ENCODE assay signal across 8 cellular contexts in genomic region chr2:197705912-197706838, GRCh38. TPM values are rescaled to one million over a fixed set of nuclear protein-coding genes. Genes with fewer than 3 reads are reported as not detected.
DNase-seq lines count a peak whose midpoint lies in the region; ATAC-seq and TF ChIP-seq lines count a peak whose summit lies in the region.

No MANE protein-coding gene starts in this region.

- H2BK15ac ChIP-seq in mesendoderm (replicated peaks; ENCODE audit: low read depth), result no peak overlapping the region

- peak overlapping the region; percentile 36 for H2BK5ac ChIP-seq in mesendoderm (ENCODE audit: low read length)

- no peak overlapping the region for H2BK120ac ChIP-seq in mesendoderm (ENCODE audit: low read depth, low read length)

- no CpG with 5 or more reads among the region's 38 CpGs for WGBS in mesendoderm (ENCODE audit: extremely low coverage, insufficient coverage, low lambda C conversion rate)

- H4K8ac ChIP-seq in mesendoderm (ENCODE audit: low read depth, low read length), result no peak overlapping the region

- peak overlapping the region; percentile 72 for H3K23ac ChIP-seq in mesendoderm (ENCODE audit: low read length)

- TF ChIP-seq CTCF in dorsolateral prefrontal cortex (IDR thresholded peaks at IDR 0.05 in 54 of 56, conservative IDR thresholded peaks at IDR 0.05 in 2 of 56; ENCODE audit: low read depth in 1 of 56, partially characterized antibody in 56 of 56) (no peak), tibial artery (IDR thresholded peaks at IDR 0.05) (no peak)

- H3K4ac ChIP-seq in mesendoderm (ENCODE audit: low read depth, low read length), result no peak overlapping the region

- no peak overlapping the region for H2AK5ac ChIP-seq in mesendoderm (ENCODE audit: low read length)

- H3K36me3 ChIP-seq in mesendoderm (ENCODE audit: control insufficient read depth, insufficient read depth, low read length) (no peaks in the 10 kb centered on the region), tibial artery (peaks cover 0 to 4% (median 0%) of the 10 kb centered on the region in 3 donors)

- H3K18ac ChIP-seq in mesendoderm (ENCODE audit: low read length), result peak overlapping the region; percentile 25

- H3K4me1 ChIP-seq in mesendoderm (ENCODE audit: control insufficient read depth, low read depth, low read length) (peaks cover 8% of the 10 kb centered on the region), tibial artery (peaks cover 0 to 42% (median 26%) of the 10 kb centered on the region in 4 donors)

- no peak overlapping the region for H4K5ac ChIP-seq in mesendoderm (ENCODE audit: low read length)

- peaks cover 46% of the 10 kb centered on the region for H3K79me2 ChIP-seq in mesendoderm (ENCODE audit: control insufficient read depth, insufficient read depth, low read length)

- DNase-seq in stimulated activated CD4-positive, alpha-beta T cell treated with anti-CD3 and anti-CD28 coated beads, Interleukin-12 subunit alpha, Interleukin-12 subunit beta, amount 100 ng/mL, for 4 hours, result peak; percentile 26
- DNase-seq in stimulated activated CD4-positive, alpha-beta T cell treated with anti-CD3 and anti-CD28 coated beads, Interleukin-4, amount 100 ng/mL, for 4 hours, result no peak
- DNase-seq in RPMI7951 (ENCODE audit: low read depth), result peak; percentile 32
- peak in 3 of 10 donors; percentile 7 to 31 (median 30) for DNase-seq in dorsolateral prefrontal cortex
- peak; percentile 50 for DNase-seq in mesendoderm
- no peak for DNase-seq in tibial artery
- no peak for DNase-seq in GM19238 (ENCODE audit: insufficient read length, low spot score)

- H3K27me3 ChIP-seq in dorsolateral prefrontal cortex (no peaks in the 10 kb centered on the region), mesendoderm (ENCODE audit: insufficient read depth, low read length, poor library complexity) (no peaks in the 10 kb centered on the region), tibial artery (no peaks in the 10 kb centered on the region)

- peak overlapping the region; percentile 92 for H3K4me2 ChIP-seq in mesendoderm (ENCODE audit: low read length)

- H3K4me3 ChIP-seq in dorsolateral prefrontal cortex, result peak overlapping the region; percentile 57 to 98 (median 88)
- H3K4me3 ChIP-seq in mesendoderm (ENCODE audit: low read length), result peak overlapping the region; percentile 91
- H3K4me3 ChIP-seq in tibial artery, result peak overlapping the region; percentile 89

- ATAC-seq in HG03045 (IDR thresholded peaks at IDR 0.05; ENCODE audit: unreplicated experiment), result no peak

- intact Hi-C loops in dorsolateral prefrontal cortex (cut with DNase I) (loop anchor here (1.0 to 5.0 kb wide), 8 partner anchors 29 to 586 kb away; partner anchors contain the start of genes COQ10B (in 2 of the 2), MOB4 (in 2 of the 2), HSPD1 (in 1 of the 2) and HSPE1 (in 1 of the 2)), tibial artery (cut with DNase I; ENCODE audit: low total_unique reads) (loop anchor here (2.0 to 10.0 kb wide), 4 partner anchors 187 to 419 kb away; partner anchors contain the start of genes COQ10B and SF3B1)

- peak overlapping the region; percentile 96 for H3K56ac ChIP-seq in mesendoderm (ENCODE audit: low read length)

- H3K9me3 ChIP-seq in tibial artery, result no peaks in the 10 kb centered on the region

- H3K79me1 ChIP-seq in mesendoderm (ENCODE audit: low read length), result peaks cover 10% of the 10 kb centered on the region

- H3K27ac ChIP-seq in dorsolateral prefrontal cortex (peak overlapping the region in 49 of 59 donors; percentile 4 to 98 (median 82)), mesendoderm (ENCODE audit: low read depth, low read length) (peak overlapping the region; percentile 66), tibial artery (peak overlapping the region; percentile 70 to 73)

- peak overlapping the region; percentile 97 for H3K9ac ChIP-seq in mesendoderm (ENCODE audit: low read length)

RNA-seq across cellular contexts. Expression of gene MARS2, which starts 1.0 kb away (rescaled TPM):
- 4.1 and 4.6 TPM in 2 replicates for total RNA-seq in RPMI7951 (2014; rRNA removed; shearing (Covaris generic))
- 10 to 100 TPM in 67 of 120 experiments, 1 to 10 TPM in 53; 6.7 to 16.4 (median 10.3) TPM for total RNA-seq in dorsolateral prefrontal cortex
- 18.6 TPM for polyA plus RNA-seq in mesendoderm (2013, experiment 1 of 2)
- 19.2 TPM for polyA plus RNA-seq in mesendoderm (2013, experiment 2 of 2)

RNA-seq across cellular contexts. Expression of gene RFTN2, which starts 30.8 kb away (rescaled TPM):
- total RNA-seq in RPMI7951 (2014; rRNA removed; shearing (Covaris generic)), result 1.7 and 2.0 TPM in 2 replicates
- total RNA-seq in dorsolateral prefrontal cortex, result 100 to 1,000 TPM in 20 of 120 experiments, 10 to 100 TPM in 100; 25.0 to 155 (median 69.5) TPM
- polyA plus RNA-seq in mesendoderm (2013, experiment 1 of 2), result 0.42 TPM
- polyA plus RNA-seq in mesendoderm (2013, experiment 2 of 2), result 0.42 TPM

Comparison
In these comparisons a context has a peak if more than half of its experiments do, and no peak if none do; other contexts are left out.
1. DNase-seq: peak in stimulated activated CD4-positive, alpha-beta T cell treated with anti-CD3 and anti-CD28 coated beads, Interleukin-12 subunit alpha, Interleukin-12 subunit beta, amount 100 ng/mL, for 4 hours (single experiment), RPMI7951 (single experiment) and mesendoderm (single experiment); none in stimulated activated CD4-positive, alpha-beta T cell treated with anti-CD3 and anti-CD28 coated beads, Interleukin-4, amount 100 ng/mL, for 4 hours (0 of 2), tibial artery (0 of 2) and GM19238 (single experiment).
2. Peak in every context shown above with its lines, with median percentiles within 50 percentile points of each other: H3K27ac ChIP-seq and H3K4me3 ChIP-seq.